In genomic region chr20:38805502-38805957, GRCh38 we compare ENCODE assay signal across 8 cellular contexts. TPM values are rescaled to one million over a fixed set of nuclear protein-coding genes. Genes with fewer than 3 reads are reported as not detected.
DNase-seq lines count a peak whose midpoint lies in the region; ATAC-seq and TF ChIP-seq lines count a peak whose summit lies in the region.

TSS of gene PPP1R16B (plus strand) at chr20:38805697. CDS start at chr20:38835926, 30,229 bp downstream.

- peak within 1 kb of the TSS; percentile 83 for H3K4me3 Mint-ChIP-seq in nephron progenitor cell

- H3K9me3 ChIP-seq in esophagus muscularis mucosa = no peaks in the 10 kb centered on the region

- H3K27ac Mint-ChIP-seq in nephron progenitor cell = no peak within 1 kb of the TSS

- H3K36me3 ChIP-seq in esophagus muscularis mucosa = no peaks in the 10 kb centered on the region

- no peak for TF ChIP-seq CTCF in GM12865 (IDR thresholded peaks at IDR 0.05; ENCODE audit: insufficient read depth, low read depth, low read length, missing control alignments)
- TF ChIP-seq CTCF in esophagus muscularis mucosa (IDR thresholded peaks at IDR 0.05) = no peak
- TF ChIP-seq CTCF in nephron progenitor cell (IDR thresholded peaks at IDR 0.05) = no peak

- intact Hi-C loops in esophagus muscularis mucosa (cut with DNase I) = no loop called here

- H3K27me3 ChIP-seq in esophagus muscularis mucosa = peaks cover 0 to 60% (median 20%) of the 10 kb centered on the region in 4 donors

- peaks cover 81% of the 10 kb centered on the region for H3K27me3 Mint-ChIP-seq in nephron progenitor cell (ENCODE audit: low read depth, poor library complexity)

- H3K9me3 Mint-ChIP-seq in nephron progenitor cell = no peaks in the 10 kb centered on the region

- no peak for TF ChIP-seq POLR2A in esophagus muscularis mucosa (IDR thresholded peaks at IDR 0.05; ENCODE audit: low read depth)

- peaks cover 13% of the 10 kb centered on the region for H3K4me1 Mint-ChIP-seq in nephron progenitor cell

- H3K4me1 ChIP-seq in esophagus muscularis mucosa = peaks cover 23 to 30% (median 28%) of the 10 kb centered on the region in 4 donors

- DNase-seq in GM12865 (ENCODE audit: low read depth) = peak; percentile 86
- DNase-seq in NCI-H345 treated with DMSO at 0.1 percent for 48 hours (lab: John Stamatoyannopoulos, UW; ENCODE audit: unreplicated experiment) = peak; percentile 61
- peak; percentile 73 for DNase-seq in activated T-cell treated with anti-CD3 and anti-CD28 coated beads for 24 hours (ENCODE audit: low read depth)
- no peak for DNase-seq in esophagus muscularis mucosa (ENCODE audit: extremely low spot score)
- peak; percentile 85 for DNase-seq in nephron progenitor cell
- peak; percentile 44 to 86 (median 67) for DNase-seq in stimulated activated naive CD4-positive, alpha-beta T cell (lab: John Stamatoyannopoulos, UW)
- DNase-seq in glomerular visceral epithelial cell (ENCODE audit: extremely low spot score) = no peak

- H3K4me3 ChIP-seq in GM12865 (ENCODE audit: low read depth, low read length) (peak within 1 kb of the TSS; percentile 97), esophagus muscularis mucosa (peak within 1 kb of the TSS; percentile 57 to 67 (median 61))

- 5% methylated on average over 3 of the region's 40 CpGs for WGBS in esophagus muscularis mucosa

- peak; percentile 63 for ATAC-seq in HG02610 (IDR thresholded peaks at IDR 0.05; ENCODE audit: unreplicated experiment)

- H3K27ac ChIP-seq in esophagus muscularis mucosa (replicated peaks in 1 of 4) = peak within 1 kb of the TSS; percentile 53 to 70 (median 62)

- no peaks in the 10 kb centered on the region for H3K36me3 Mint-ChIP-seq in nephron progenitor cell (ENCODE audit: low read depth)

- no peak for TF ChIP-seq EP300 in esophagus muscularis mucosa (IDR thresholded peaks at IDR 0.05)

RNA-seq across cellular contexts. Expression of gene PPP1R16B, which starts in this region (rescaled TPM):
- total RNA-seq in esophagus muscularis mucosa = 10 to 100 TPM in 1 of 4 donors, 1 to 10 TPM in 3; 3.7 to 12.1 (median 6.8) TPM

Comparison
In these comparisons a context has a peak if more than half of its experiments do, and no peak if none do; other contexts are left out.
1. DNase-seq: peak in GM12865 (single experiment), NCI-H345 treated with DMSO at 0.1 percent for 48 hours (single experiment), activated T-cell treated with anti-CD3 and anti-CD28 coated beads for 24 hours (single experiment), nephron progenitor cell (single experiment) and stimulated activated naive CD4-positive, alpha-beta T cell (6 of 6); none in esophagus muscularis mucosa (single experiment) and glomerular visceral epithelial cell (single experiment).